ENCODE assay signal across 10 cellular contexts in genomic region chr12:15627995-15628945, GRCh38.
DNase-seq lines count a peak whose midpoint lies in the region; FAIRE-seq and TF ChIP-seq lines count a peak whose summit lies in the region.
"Had no signal": no experiment of that assay in that cellular context is flagged by ENCODE, and none has a peak within 500 bp of the region (broad histone marks: within the 10 kb centered on the region; RNA-seq: fewer than 3 reads in every experiment).

No MANE protein-coding gene starts in this region.

- CTCF ChIA-PET in SK-N-SH (lab: Yijun Ruan, JAX), result no interaction called here

- H3K79me2 ChIP-seq in SK-N-SH (ENCODE audit: insufficient read depth), result no peaks in the 10 kb centered on the region

- H4K20me1 ChIP-seq in SK-N-SH (ENCODE audit: insufficient read depth), result no peaks in the 10 kb centered on the region

- peak overlapping the region; percentile 55 for H3K4me2 ChIP-seq in SK-N-SH

- H3K4me1 Mint-ChIP-seq in osteocyte (ENCODE audit: unreplicated experiment), result peaks cover 79% of the 10 kb centered on the region

- H3K27me3 Mint-ChIP-seq in osteocyte (ENCODE audit: unreplicated experiment), result no peaks in the 10 kb centered on the region

- POLR2A ChIA-PET in SK-N-SH (lab: Yijun Ruan, JAX), result no interaction called here

- H3K4me1 ChIP-seq in SK-N-SH (ENCODE audit: control insufficient read depth in 1 of 2, insufficient read depth in 2 of 2, low read depth in 1 of 2, low read length in 1 of 2), result peaks cover 7 to 38% of the 10 kb centered on the region in 2 experiments

- H2AFZ ChIP-seq in SK-N-SH (ENCODE audit: low read depth), result no peak overlapping the region; the same call in 1 of the 2 replicates

- 69% methylated on average over 4 of the region's 4 CpGs for WGBS in SK-N-SH (ENCODE audit: low lambda C conversion rate)

- H3K36me3 ChIP-seq in SK-N-SH (replicated peaks in 1 of 2; ENCODE audit: control insufficient read depth in 1 of 2, insufficient read depth in 2 of 2, low read length in 1 of 2), result peaks cover 0 to 12% of the 10 kb centered on the region in 2 experiments

- peaks cover 56% of the 10 kb centered on the region for H3F3A ChIP-seq in SK-N-SH (replicated peaks; ENCODE audit: insufficient read depth)

- TF ChIP-seq CTCF in AG10803 (conservative IDR thresholded peaks at IDR 0.05; ENCODE audit: low read length) (no peak), SK-N-SH (IDR thresholded peaks at IDR 0.05) (no peak), fibroblast of the aortic adventitia (IDR thresholded peaks at IDR 0.05; ENCODE audit: insufficient read depth, low read length) (no peak), osteocyte (IDR thresholded peaks at IDR 0.05) (no peak)

- H3K4me3 Mint-ChIP-seq in osteocyte (ENCODE audit: unreplicated experiment), result peak overlapping the region; percentile 31

- H3K4me3 ChIP-seq in AG10803 (ENCODE audit: low read length), result peak overlapping the region; percentile 6; the same call in 1 of the 2 replicates
- no peak overlapping the region for H3K4me3 ChIP-seq in SK-N-SH (ENCODE audit: low read depth in 2 of 2, low read length in 1 of 2)
- no peak overlapping the region for H3K4me3 ChIP-seq in fibroblast of the aortic adventitia (ENCODE audit: low read depth, low read length)

- H3K27me3 ChIP-seq in SK-N-SH (ENCODE audit: insufficient read depth), result no peaks in the 10 kb centered on the region

- TF ChIP-seq EP300 in SK-N-SH (IDR thresholded peaks at IDR 0.05; ENCODE audit: borderline replicate concordance in 1 of 2, low read depth in 1 of 2, low read length in 1 of 2), result no peak

- H3K27ac ChIP-seq in SK-N-SH (ENCODE audit: low read depth in 2 of 2, low read length in 1 of 2), result peak overlapping the region; percentile 82 to 100; a peak in 3 of 4 replicates
- H3K27ac ChIP-seq: C4-2B, VCaP had no signal

- no peak for TF ChIP-seq RAD21 in SK-N-SH (IDR thresholded peaks at IDR 0.05; ENCODE audit: low read length)

- no peaks in the 10 kb centered on the region for H3K9me3 ChIP-seq in SK-N-SH

- H3K36me3 Mint-ChIP-seq in osteocyte (ENCODE audit: unreplicated experiment), result peaks cover 52% of the 10 kb centered on the region

- FAIRE-seq in GM12892 (lab: Jason Lieb, UNC), result no peak

- DNase-seq in AG10803 (ENCODE audit: low read depth) (peak; percentile 85), SK-N-SH (no peak), fibroblast of the aortic adventitia (ENCODE audit: low read depth) (peak; percentile 77), osteocyte (ENCODE audit: extremely low spot score, unreplicated experiment) (no peak), 8988T (no peak), GM12892 (ENCODE audit: insufficient read length) (no peak), NCI-H2171 treated with DMSO at 0.1 percent for 48 hours (lab: John Stamatoyannopoulos, UW) (no peak), DMS53 treated with DMSO at 0.1 percent for 48 hours (lab: John Stamatoyannopoulos, UW; ENCODE audit: unreplicated experiment) (no peak)

- no peaks in the 10 kb centered on the region for H3K9me2 ChIP-seq in SK-N-SH

- no peak for TF ChIP-seq POLR2A in GM12892 (IDR thresholded peaks at IDR 0.05; ENCODE audit: low read depth, low read length)

- H3K27ac Mint-ChIP-seq in osteocyte (ENCODE audit: unreplicated experiment), result peak overlapping the region; percentile 98

- peaks cover 9% of the 10 kb centered on the region for H3K9me3 Mint-ChIP-seq in osteocyte (ENCODE audit: unreplicated experiment)

- peak overlapping the region; percentile 80; the same call in 1 of the 2 replicates for H3K9ac ChIP-seq in SK-N-SH

TF ChIP-seq in SK-N-SH, 30 proteins besides CTCF, POLR2A, EP300 and RAD21:
- TF ChIP-seq MXI1 (IDR thresholded peaks at IDR 0.05; ENCODE audit: low read depth, low read length) (no peak), PBX3 (IDR thresholded peaks at IDR 0.05) (peak; percentile 19; the same call in 1 of the 2 replicates), POLR2AphosphoS5 (IDR thresholded peaks at IDR 0.05; ENCODE audit: low read depth, low read length) (no peak)

Comparison
In these comparisons a context has a peak if more than half of its experiments do, and no peak if none do; other contexts are left out.
1. DNase-seq: peak in AG10803 (single experiment) and fibroblast of the aortic adventitia (single experiment); none in SK-N-SH (single experiment), osteocyte (single experiment), 8988T (single experiment), GM12892 (single experiment), NCI-H2171 treated with DMSO at 0.1 percent for 48 hours (single experiment) and DMS53 treated with DMSO at 0.1 percent for 48 hours (single experiment).